In the genomic region with DNA sequence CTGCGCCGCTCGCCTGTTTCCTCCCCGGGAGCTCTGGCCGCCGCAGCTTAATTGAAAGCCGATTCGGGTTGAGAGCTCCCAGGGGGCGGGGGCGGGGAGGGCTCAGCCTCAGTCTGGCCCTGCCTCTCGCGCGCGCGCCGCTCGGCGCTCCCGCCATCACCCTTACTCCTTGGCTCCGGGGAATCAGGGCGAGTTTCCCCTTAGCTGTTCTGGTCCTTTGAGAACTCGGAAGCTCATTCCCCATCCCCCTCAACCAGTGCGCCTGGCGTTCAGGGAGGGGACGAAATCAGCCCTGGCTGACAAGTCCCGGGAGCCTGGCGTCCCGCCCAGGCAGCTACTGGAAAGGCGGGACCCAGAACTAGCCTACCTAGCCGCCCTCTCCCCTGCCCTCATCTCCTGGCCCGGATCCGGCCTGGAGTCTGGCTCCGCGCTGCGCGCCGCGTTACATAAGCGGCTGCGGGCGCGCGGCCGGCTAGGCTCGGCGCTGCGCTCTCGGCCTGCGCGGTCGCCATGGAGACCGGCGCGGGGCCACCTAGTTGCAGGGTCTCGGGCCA, we compare ENCODE assay signal across 9 cellular contexts. TPM values are rescaled to one million over a fixed set of nuclear protein-coding genes. Genes with fewer than 3 reads are reported as not detected.
DNase-seq lines count a peak whose midpoint lies in the region; ATAC-seq, FAIRE-seq and TF ChIP-seq lines count a peak whose summit lies in the region.
"Had no signal": no experiment of that assay in that cellular context is flagged by ENCODE, and none has a peak within 500 bp of the region (broad histone marks: within the 10 kb centered on the region; RNA-seq: fewer than 3 reads in every experiment).

No MANE protein-coding gene starts in this region.

- H3K4me3 ChIP-seq in heart right ventricle (peak overlapping the region in 6 of 10 donors; percentile 14 to 27 (median 19)), left ventricle myocardium inferior (peak overlapping the region; percentile 41)

- H3K4me1 ChIP-seq in heart right ventricle (peaks cover 0 to 11% (median 9%) of the 10 kb centered on the region in 9 donors), left ventricle myocardium inferior (peaks cover 8% of the 10 kb centered on the region)

- H3K27me3 ChIP-seq in heart right ventricle (peaks cover 34 to 100% (median 90%) of the 10 kb centered on the region in 7 donors), left ventricle myocardium inferior (ENCODE audit: low read depth) (peaks cover 100% of the 10 kb centered on the region)

- 1% methylated on average over 54 to 55 of the region's 55 CpGs for WGBS in heart right ventricle, 2 donors

- H3K27ac ChIP-seq in heart right ventricle (no peak overlapping the region), left ventricle myocardium inferior (replicated peaks) (no peak overlapping the region)

- no peak for TF ChIP-seq POLR2A in GM18505 (IDR thresholded peaks at IDR 0.05; ENCODE audit: borderline replicate concordance, extremely low read depth, insufficient read depth, insufficient read length)

- intact Hi-C loops in heart right ventricle (cut with DNase I), result no loop called here
- intact Hi-C loops in Right ventricle myocardium inferior (cut with DNase I), result no loop called here
- intact Hi-C loops in left ventricle myocardium inferior (cut with micrococcal nuclease), result no loop called here

- TF ChIP-seq CTCF in heart right ventricle (IDR thresholded peaks at IDR 0.05) (no peak), left ventricle myocardium inferior (IDR thresholded peaks at IDR 0.05; ENCODE audit: borderline replicate concordance) (no peak)

- no peak for DNase-seq in heart right ventricle
- DNase-seq in Right ventricle myocardium inferior (ENCODE audit: missing footprints), result no peak
- peak; percentile 79 for DNase-seq in NCI-H748 (lab: John Stamatoyannopoulos, UW; ENCODE audit: unreplicated experiment)
- DNase-seq in left ventricle myocardium inferior, result no peak
- peak; percentile 67 for DNase-seq in urothelium cell line (ENCODE audit: low spot score)
- DNase-seq in activated T-cell treated with anti-CD3 and anti-CD28 coated beads for 4 hours, result no peak
- no peak for DNase-seq in GM19238 (ENCODE audit: insufficient read length, low spot score)

- H3K9me3 ChIP-seq in heart right ventricle, result no peaks in the 10 kb centered on the region
- no peaks in the 10 kb centered on the region for H3K9me3 ChIP-seq in left ventricle myocardium inferior (replicated peaks)

- FAIRE-seq in urothelium cell line (lab: Jason Lieb, UNC), result no peak

- peak in 6 of 8 donors; percentile 29 to 67 (median 38) for ATAC-seq in heart right ventricle
- no peak for ATAC-seq in Right ventricle myocardium inferior
- ATAC-seq in GM18505 (IDR thresholded peaks at IDR 0.05; ENCODE audit: unreplicated experiment), result no peak

- H3K36me3 ChIP-seq in heart right ventricle, result no peaks in the 10 kb centered on the region
- no peaks in the 10 kb centered on the region for H3K36me3 ChIP-seq in left ventricle myocardium inferior

RNA-seq across cellular contexts. Expression of a gene that starts 2.8 kb away (rescaled TPM):
- total RNA-seq in heart right ventricle, result 1 to 10 TPM in 1 of 10 donors, under 1 TPM in 2, not detected in 7; 0.28 to 1.3 (median 0.87) TPM
- polyA plus RNA-seq in heart right ventricle, result 1 to 10 TPM in 1 of 2 donors, not detected in 1; 1.2 TPM
- total RNA-seq in Right ventricle myocardium inferior, result not detected
- total RNA-seq in left ventricle myocardium inferior, result not detected

RNA-seq across cellular contexts. Expression of a gene that starts 23.1 kb away (rescaled TPM):
- total RNA-seq in heart right ventricle (10 to 100 TPM in 1 of 10 donors, 1 to 10 TPM in 1, under 1 TPM in 8; 0.47 to 10.6 (median 0.86) TPM), Right ventricle myocardium inferior (1.1 TPM), left ventricle myocardium inferior (0.58 TPM)
- polyA plus RNA-seq in heart right ventricle, result under 1 TPM; 0.15 to 0.26 TPM
- polyA plus RNA-seq: BJ had no signal

RNA-seq across cellular contexts. Expression of a gene that starts 58.0 kb away (rescaled TPM):
- 10 to 100 TPM; 10.3 to 22.5 (median 11.6) TPM for total RNA-seq in heart right ventricle
- 1 to 10 TPM; 7.6 to 8.4 TPM for polyA plus RNA-seq in heart right ventricle
- total RNA-seq in Right ventricle myocardium inferior, result 19.4 TPM
- 16.5 TPM for total RNA-seq in left ventricle myocardium inferior

RNA-seq across cellular contexts. Expression of a gene that starts 59.8 kb away (rescaled TPM):
- 10 to 100 TPM in 1 of 10 donors, 1 to 10 TPM in 9; 6.1 to 11.6 (median 7.3) TPM for total RNA-seq in heart right ventricle
- 10 to 100 TPM in 1 of 2 donors, 1 to 10 TPM in 1; 4.9 to 13.1 TPM for polyA plus RNA-seq in heart right ventricle
- total RNA-seq in Right ventricle myocardium inferior, result 9.7 TPM
- 8.1 TPM for total RNA-seq in left ventricle myocardium inferior

Comparison
In these comparisons a context has a peak if more than half of its experiments do, and no peak if none do; other contexts are left out.
1. ATAC-seq: peak in heart right ventricle (6 of 8); none in Right ventricle myocardium inferior (single experiment) and GM18505 (single experiment).
2. DNase-seq: peak in NCI-H748 (single experiment) and urothelium cell line (single experiment); none in heart right ventricle (0 of 2), Right ventricle myocardium inferior (single experiment), left ventricle myocardium inferior (single experiment), activated T-cell treated with anti-CD3 and anti-CD28 coated beads for 4 hours (single experiment) and GM19238 (single experiment).